17 cellular contexts compared by ENCODE assay signal in genomic region chr9:134230092-134230941, GRCh38.
DNase-seq lines count a peak whose midpoint lies in the region; ATAC-seq and TF ChIP-seq lines count a peak whose summit lies in the region.
"Had no signal": no experiment of that assay in that cellular context is flagged by ENCODE, and none has a peak within 500 bp of the region (broad histone marks: within the 10 kb centered on the region; RNA-seq: fewer than 3 reads in every experiment).

No MANE protein-coding gene starts in this region.

- no peaks in the 10 kb centered on the region for H4K20me1 ChIP-seq in osteoblast (ENCODE audit: insufficient read depth, low read length)

- intact Hi-C loops in left ventricle myocardium superior (cut with micrococcal nuclease) = no loop called here
- intact Hi-C loops in cardiac septum (cut with DNase I) = no loop called here
- intact Hi-C loops in dorsolateral prefrontal cortex (cut with DNase I) = no loop called here

- DNase-seq in left ventricle myocardium superior (peak; percentile 28), cardiac septum (ENCODE audit: low spot score) (no peak), adipocyte (ENCODE audit: low read depth) (no peak), osteoblast (ENCODE audit: insufficient read length, low spot score, missing footprints) (peak; percentile 86), dorsolateral prefrontal cortex (no peak)
- no peak for DNase-seq in NK-92 treated with Interleukin-12 subunit alpha and Interleukin-12 subunit beta, amount 100 ng/mL, for 24 hours (lab: John Stamatoyannopoulos, UW)
- DNase-seq: activated CD4-positive, alpha-beta T cell treated with anti-CD3 and anti-CD28 coated beads for 36 hours; brain microvascular endothelial cell; COR-L47; foreskin melanocyte; Kasumi-1; kidney glomerular epithelial cell; NCI-H1105 treated with DMSO at 0.1 percent for 48 hours; stimulated activated CD4-positive, alpha-beta T cell treated with anti-CD3 and anti-CD28 coated beads, Interleukin-4, amount 100 ng/mL, for 4 hours had no signal

- no peaks in the 10 kb centered on the region for H3K79me2 ChIP-seq in osteoblast (ENCODE audit: insufficient read depth, low read length)

- H3K27me3 ChIP-seq in adipocyte (replicated peaks; ENCODE audit: control insufficient read depth, insufficient read depth, low read length) (peaks cover 27% of the 10 kb centered on the region), osteoblast (ENCODE audit: insufficient read depth, low read length) (peaks cover 14% of the 10 kb centered on the region), dorsolateral prefrontal cortex (peaks cover 0 to 2% (median 0%) of the 10 kb centered on the region in 45 donors)

- H3K4me1 ChIP-seq in adipocyte (ENCODE audit: control insufficient read depth, insufficient read depth, low read length) (peaks cover 46% of the 10 kb centered on the region), osteoblast (ENCODE audit: insufficient read depth, low read length) (peaks cover 4% of the 10 kb centered on the region)

- H3K4me2 ChIP-seq in osteoblast (ENCODE audit: insufficient read depth, low read length) = no peak overlapping the region
- H3K4me2 ChIP-seq: smooth muscle cell had no signal

- H3K9ac ChIP-seq in adipocyte (ENCODE audit: low read length) = peak overlapping the region; percentile 76

- TF ChIP-seq CTCF in osteoblast (IDR thresholded peaks at IDR 0.05; ENCODE audit: extremely low read depth, low read depth, low read length) (no peak), dorsolateral prefrontal cortex (IDR thresholded peaks at IDR 0.05 in 54 of 56, conservative IDR thresholded peaks at IDR 0.05 in 2 of 56; ENCODE audit: low read depth in 1 of 56, partially characterized antibody in 56 of 56) (no peak)

- no peak overlapping the region for H3K4me3 ChIP-seq in adipocyte (ENCODE audit: low read length)
- no peak overlapping the region for H3K4me3 ChIP-seq in osteoblast (ENCODE audit: insufficient read depth, low read length)
- H3K4me3 ChIP-seq in dorsolateral prefrontal cortex = no peak overlapping the region
- H3K4me3 ChIP-seq: prostate gland, smooth muscle cell had no signal

- ATAC-seq in left ventricle myocardium superior (no peak), GM21360 (IDR thresholded peaks at IDR 0.05; ENCODE audit: unreplicated experiment) (no peak)
- ATAC-seq: activated CD4-positive, alpha-beta T cell treated with anti-CD3 and anti-CD28 coated beads for 36 hours had no signal

- H3K27ac ChIP-seq in osteoblast (ENCODE audit: low read depth, low read length) = no peak overlapping the region
- peak overlapping the region in 3 of 59 donors; percentile 7 to 65 (median 26) for H3K27ac ChIP-seq in dorsolateral prefrontal cortex
- H3K27ac ChIP-seq: brain microvascular endothelial cell had no signal

- H2AFZ ChIP-seq in osteoblast (ENCODE audit: low read length) = no peak overlapping the region

- no peaks in the 10 kb centered on the region for H3K9me3 ChIP-seq in adipocyte (ENCODE audit: control insufficient read depth, low read length)
- H3K9me3 ChIP-seq in osteoblast (ENCODE audit: low read depth, low read length) = no peaks in the 10 kb centered on the region
- H3K9me3 ChIP-seq: prostate gland had no signal

- H3K36me3 ChIP-seq in adipocyte (ENCODE audit: control insufficient read depth, insufficient read depth, low read length, severe bottlenecking) (no peaks in the 10 kb centered on the region), osteoblast (ENCODE audit: insufficient read depth, low read length) (no peaks in the 10 kb centered on the region)
- H3K36me3 ChIP-seq: brain microvascular endothelial cell, prostate gland had no signal

Comparison
In these comparisons a context has a peak if more than half of its experiments do, and no peak if none do; other contexts are left out.
1. DNase-seq: peak in left ventricle myocardium superior (single experiment) and osteoblast (single experiment); none in cardiac septum (single experiment), adipocyte (single experiment), dorsolateral prefrontal cortex (0 of 10) and NK-92 treated with Interleukin-12 subunit alpha and Interleukin-12 subunit beta, amount 100 ng/mL, for 24 hours (single experiment).